ENCODE assay signal across 8 cellular contexts in the genomic region with DNA sequence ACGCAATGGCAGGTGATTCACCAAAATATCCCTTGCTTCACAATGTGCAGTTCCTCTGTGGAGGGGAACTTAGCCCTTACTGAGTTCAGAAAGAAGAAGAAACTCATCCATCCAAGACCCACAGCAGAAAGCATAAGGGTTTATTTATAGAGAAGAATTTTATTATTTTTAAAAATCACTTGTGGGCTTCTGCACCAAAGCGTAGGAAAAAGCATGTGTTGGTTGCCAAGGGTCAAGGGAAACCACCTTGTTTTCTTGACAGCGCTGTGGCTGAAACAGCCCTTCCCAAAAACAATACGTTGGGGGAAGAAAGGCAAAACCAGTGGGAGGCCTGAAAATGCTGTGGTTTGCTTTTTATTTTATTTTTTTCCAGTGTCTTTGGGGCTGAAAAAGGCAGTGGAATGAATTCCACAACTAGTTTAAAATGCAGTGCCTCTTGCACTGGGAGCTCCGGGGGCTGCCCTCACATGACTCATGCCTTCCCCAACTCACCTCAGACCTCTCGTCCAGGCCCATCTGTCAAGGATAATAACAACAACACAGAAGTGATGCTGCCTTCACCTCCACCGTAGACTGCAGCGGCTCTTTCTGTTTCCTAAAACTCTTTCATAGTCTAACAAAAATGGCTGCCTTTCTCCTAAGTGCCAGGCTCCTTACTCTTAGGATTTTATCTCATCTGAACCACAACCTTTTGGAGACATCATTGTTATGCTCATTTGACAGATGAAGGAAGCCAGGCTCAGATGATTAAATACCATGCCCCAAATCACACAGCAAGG.
DNase-seq lines count a peak whose midpoint lies in the region; ATAC-seq and TF ChIP-seq lines count a peak whose summit lies in the region.

No MANE protein-coding gene starts in this region.

- H3K27ac ChIP-seq in mesodermal cell (ENCODE audit: low read depth, low read length, severe bottlenecking) = peak overlapping the region; percentile 75

- peaks cover 31% of the 10 kb centered on the region for H3K27me3 Mint-ChIP-seq in progenitor cell of endocrine pancreas

- H3K4me3 ChIP-seq in mesodermal cell (ENCODE audit: extremely low read depth, insufficient read depth, low read length, poor library complexity, severe bottlenecking) = no peak overlapping the region

- ATAC-seq in GM21737 (IDR thresholded peaks at IDR 0.05; ENCODE audit: unreplicated experiment) (peak; percentile 48), SK-N-SH treated with all-trans-retinoic acid at 6 μM for 48 hours (peak; percentile 71)

- no peak for TF ChIP-seq CTCF in GM10266 (IDR thresholded peaks at IDR 0.05; ENCODE audit: control insufficient read depth, insufficient read depth, low read depth, missing control alignments)
- no peak for TF ChIP-seq CTCF in progenitor cell of endocrine pancreas (IDR thresholded peaks at IDR 0.05; ENCODE audit: unreplicated experiment)

- no peaks in the 10 kb centered on the region for H3K36me3 Mint-ChIP-seq in progenitor cell of endocrine pancreas (ENCODE audit: insufficient read depth)

- 78 to 87% methylated on average over 4 to 7 of the region's 8 CpGs for WGBS in mesodermal cell (ENCODE audit: insufficient coverage in 2 of 2), 2 experiments

- no peaks in the 10 kb centered on the region for H3K36me3 ChIP-seq in mesodermal cell (ENCODE audit: control insufficient read depth, insufficient read depth, low read length)

- DNase-seq in GM10266 (ENCODE audit: extremely low spot score) (peak; percentile 14), AG08396 (ENCODE audit: low spot score) (no peak), middle frontal gyrus (ENCODE audit: extremely low spot score, low spot score) (no peak), progenitor cell of endocrine pancreas (ENCODE audit: low spot score, unreplicated experiment) (no peak), anterior cingulate cortex (lab: John Stamatoyannopoulos, UW) (no peak)

- H3K4me1 Mint-ChIP-seq in progenitor cell of endocrine pancreas (ENCODE audit: low read depth) = no peaks in the 10 kb centered on the region

- H3K27ac Mint-ChIP-seq in progenitor cell of endocrine pancreas = no peak overlapping the region

- H3K9me3 ChIP-seq in mesodermal cell (ENCODE audit: control insufficient read depth, low read length) = no peaks in the 10 kb centered on the region

- no peaks in the 10 kb centered on the region for H3K9me3 Mint-ChIP-seq in progenitor cell of endocrine pancreas (ENCODE audit: low read depth)

- H3K4me1 ChIP-seq in mesodermal cell (ENCODE audit: control insufficient read depth, insufficient read depth, low read length, poor library complexity, severe bottlenecking) = peaks cover 18% of the 10 kb centered on the region

- H3K4me3 Mint-ChIP-seq in progenitor cell of endocrine pancreas (ENCODE audit: low read depth) = no peak overlapping the region

TF ChIP-seq in SK-N-SH treated with all-trans-retinoic acid at 6 μM for 48 hours, 23 proteins besides CTCF, POLR2A, EP300 and RAD21:
- no peak for TF ChIP-seq TCF4 (CRISPR knock-in tag; IDR thresholded peaks at IDR 0.05; ENCODE audit: borderline replicate concordance)
- TF ChIP-seq ZFP3 (CRISPR knock-in tag; IDR thresholded peaks at IDR 0.05) = no peak
- TF ChIP-seq ZNF70 (CRISPR knock-in tag; IDR thresholded peaks at IDR 0.05) = no peak
